ENCODE assay signal across 21 cellular contexts in the genomic region with DNA sequence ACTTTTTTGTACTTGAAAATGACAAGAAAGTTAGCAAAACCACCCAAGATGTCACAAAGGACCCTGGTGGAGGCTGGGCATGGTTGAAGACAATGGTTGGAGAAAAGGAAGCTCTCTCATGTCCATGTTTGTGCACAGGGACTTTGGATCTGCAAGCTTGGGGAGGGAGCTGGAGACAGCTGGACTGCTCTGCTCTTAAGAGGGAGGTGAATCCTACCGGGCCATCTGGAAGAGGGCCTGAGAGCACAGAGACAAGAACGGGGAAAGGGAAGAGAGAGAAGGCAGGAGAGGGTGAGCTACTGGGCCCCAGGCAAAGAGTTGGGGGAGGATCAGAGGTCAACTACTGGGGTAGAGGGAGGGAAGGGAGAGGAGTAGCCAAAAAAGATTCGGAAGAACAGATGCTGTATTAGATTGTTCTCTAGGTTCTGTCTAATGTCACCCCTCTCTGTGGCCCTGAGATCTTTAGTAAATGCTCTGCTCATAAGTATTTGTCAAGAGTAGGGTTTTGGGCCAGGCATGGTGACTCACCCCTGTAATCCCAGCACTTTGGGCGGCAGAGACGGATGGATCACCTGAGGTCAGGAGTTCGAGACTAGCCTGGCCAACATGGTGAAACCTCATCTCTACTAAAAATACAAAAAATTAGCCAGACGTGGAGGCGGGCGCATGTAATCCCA. TPM values are rescaled to one million over a fixed set of nuclear protein-coding genes. Genes with fewer than 3 reads are reported as not detected.
DNase-seq lines count a peak whose midpoint lies in the region; ATAC-seq and TF ChIP-seq lines count a peak whose summit lies in the region.
"Had no signal": no experiment of that assay in that cellular context is flagged by ENCODE, and none has a peak within 500 bp of the region (broad histone marks: within the 10 kb centered on the region; RNA-seq: fewer than 3 reads in every experiment).

No MANE protein-coding gene starts in this region.

- intact Hi-C loops in MCF 10A (cut with micrococcal nuclease), result no loop called here
- intact Hi-C loops in breast epithelium (cut with DNase I; ENCODE audit: low total_unique reads), result no loop called here

- H3K4me3 Mint-ChIP-seq in MCF 10A (ENCODE audit: unreplicated experiment) (no peak overlapping the region), memory B cell (no peak overlapping the region)
- H3K4me3 Mint-ChIP-seq: activated CD4-positive, alpha-beta T cell treated with anti-CD3 and anti-CD28 coated beads for 36 hours; CD4-positive, CD25-positive, alpha-beta regulatory T cell had no signal

- no peaks in the 10 kb centered on the region for H3K79me2 ChIP-seq in OCI-LY1 (ENCODE audit: insufficient read depth, low read length)

- no peak overlapping the region for H3K4me2 ChIP-seq in OCI-LY1 (ENCODE audit: low read length)
- H3K4me2 ChIP-seq: SK-N-SH had no signal

- POLR2A ChIA-PET in MCF 10A (lab: Yijun Ruan, JAX), result no interaction called here

- H3K4me1 ChIP-seq in breast epithelium (no peaks in the 10 kb centered on the region), OCI-LY1 (ENCODE audit: insufficient read depth, low read length, severe bottlenecking) (peaks cover 44% of the 10 kb centered on the region)

- H3K9me3 Mint-ChIP-seq in MCF 10A (ENCODE audit: unreplicated experiment) (no peaks in the 10 kb centered on the region), memory B cell (peaks cover 1% of the 10 kb centered on the region)
- H3K9me3 Mint-ChIP-seq: CD4-positive, CD25-positive, alpha-beta regulatory T cell; naive thymus-derived CD8-positive, alpha-beta T cell had no signal

- CTCF ChIA-PET in MCF 10A (lab: Yijun Ruan, JAX), result interaction anchor here (0.7 kb wide), 1 partner anchor 71 kb away, joined by 4 read pairs; no protein-coding TSS in a partner anchor

- no peaks in the 10 kb centered on the region for H4K20me1 ChIP-seq in OCI-LY1 (ENCODE audit: insufficient read depth, low read length)

- H3K27ac ChIP-seq in breast epithelium (no peak overlapping the region), OCI-LY1 (ENCODE audit: low read depth, low read length, poor library complexity, severe bottlenecking) (peak overlapping the region; percentile 61)
- H3K27ac ChIP-seq: cardiac muscle cell had no signal

- ATAC-seq in memory B cell (ENCODE audit: low read depth) (no peak), HG03025 (IDR thresholded peaks at IDR 0.05; ENCODE audit: low FRiP score, unreplicated experiment) (no peak)
- ATAC-seq: activated CD4-positive, alpha-beta T cell treated with anti-CD3 and anti-CD28 coated beads for 36 hours; naive thymus-derived CD8-positive, alpha-beta T cell had no signal

- no TSS peak for BruUV-seq in MCF 10A (replicated peaks; lab: Mats Ljungman, UMichigan)

- no peak overlapping the region for H3K4me3 ChIP-seq in breast epithelium
- H3K4me3 ChIP-seq in OCI-LY1 (ENCODE audit: low read depth, low read length, poor library complexity, severe bottlenecking), result no peak overlapping the region
- H3K4me3 ChIP-seq: adrenal gland, cardiac muscle cell, dorsolateral prefrontal cortex, esophagus squamous epithelium, heart right ventricle had no signal

- H3K36me3 Mint-ChIP-seq in MCF 10A (ENCODE audit: insufficient read depth, unreplicated experiment) (no peaks in the 10 kb centered on the region), memory B cell (no peaks in the 10 kb centered on the region)
- H3K36me3 Mint-ChIP-seq: CD4-positive, CD25-positive, alpha-beta regulatory T cell; naive thymus-derived CD8-positive, alpha-beta T cell had no signal

- no peak overlapping the region for H3K9ac ChIP-seq in OCI-LY1 (ENCODE audit: low read length)
- H3K9ac ChIP-seq: SK-N-SH had no signal

- no peaks in the 10 kb centered on the region for H3K27me3 ChIP-seq in breast epithelium
- H3K27me3 ChIP-seq in OCI-LY1 (ENCODE audit: insufficient read depth, low read length), result no peaks in the 10 kb centered on the region
- H3K27me3 ChIP-seq: adrenal gland, cardiac muscle cell, dorsolateral prefrontal cortex had no signal

- H3K4me1 Mint-ChIP-seq in MCF 10A (ENCODE audit: insufficient read depth, unreplicated experiment) (peaks cover 17% of the 10 kb centered on the region), memory B cell (peaks cover 34% of the 10 kb centered on the region)

- H3K27me3 Mint-ChIP-seq in MCF 10A (ENCODE audit: insufficient read depth, unreplicated experiment) (no peaks in the 10 kb centered on the region), memory B cell (no peaks in the 10 kb centered on the region)

- H3K36me3 ChIP-seq in breast epithelium (no peaks in the 10 kb centered on the region), OCI-LY1 (ENCODE audit: insufficient read depth, low read length) (no peaks in the 10 kb centered on the region)
- H3K36me3 ChIP-seq: adrenal gland, cardiac muscle cell, esophagus squamous epithelium, heart right ventricle had no signal

- no peaks in the 10 kb centered on the region for H3K9me3 ChIP-seq in breast epithelium
- no peaks in the 10 kb centered on the region for H3K9me3 ChIP-seq in OCI-LY1 (ENCODE audit: low read length)
- H3K9me3 ChIP-seq: adrenal gland, esophagus squamous epithelium, heart right ventricle, SK-N-SH had no signal

- H3F3A ChIP-seq in OCI-LY1 (ENCODE audit: insufficient read depth, low read length), result no peaks in the 10 kb centered on the region

- no peak overlapping the region for H3K27ac Mint-ChIP-seq in MCF 10A (ENCODE audit: low read depth, unreplicated experiment)
- peak overlapping the region; percentile 5 for H3K27ac Mint-ChIP-seq in memory B cell
- H3K27ac Mint-ChIP-seq: activated CD4-positive, alpha-beta T cell treated with anti-CD3 and anti-CD28 coated beads for 36 hours; CD4-positive, CD25-positive, alpha-beta regulatory T cell had no signal

- no peak for TF ChIP-seq POLR2A in breast epithelium (IDR thresholded peaks at IDR 0.05)

- peak; percentile 9 for DNase-seq in MCF 10A (ENCODE audit: unreplicated experiment)
- no peak for DNase-seq in breast epithelium (ENCODE audit: low spot score in 2 of 2)
- DNase-seq in memory B cell (ENCODE audit: low spot score in 2 of 2), result no peak
- no peak for DNase-seq in activated effector memory CD4-positive, alpha-beta T cell treated with Interleukin-2 at 50 U/mL for 16 hours
- no peak for DNase-seq in LoVo (ENCODE audit: low spot score)
- DNase-seq in stimulated activated CD4-positive, alpha-beta T cell treated with anti-CD3 and anti-CD28 coated beads, Interleukin-2, amount 100 ng/mL, for 48 hours, result no peak
- DNase-seq: activated CD4-positive, alpha-beta T cell treated with anti-CD3 and anti-CD28 coated beads for 36 hours; activated effector memory CD4-positive, alpha-beta T cell treated with anti-CD3 and anti-CD28 coated beads, Interleukin-2, amount 50 U/mL, for 16 hours; CD4-positive, CD25-positive, alpha-beta regulatory T cell; DMS53; dorsolateral prefrontal cortex; esophagus squamous epithelium; naive thymus-derived CD8-positive, alpha-beta T cell; NCI-H1105; NCI-H2107; SK-N-SH had no signal

- TF ChIP-seq CTCF in MCF 10A (IDR thresholded peaks at IDR 0.05; ENCODE audit: unreplicated experiment) (no peak), breast epithelium (IDR thresholded peaks at IDR 0.05) (no peak), OCI-LY1 (IDR thresholded peaks at IDR 0.05; ENCODE audit: low read length) (no peak)

- H2AFZ ChIP-seq in OCI-LY1 (ENCODE audit: low read length), result no peak overlapping the region

- H3K9me2 ChIP-seq in OCI-LY1 (ENCODE audit: low read depth, low read length), result no peaks in the 10 kb centered on the region
- H3K9me2 ChIP-seq: SK-N-SH had no signal

RNA-seq across cellular contexts. Expression of gene HMOX1, which starts 25.0 kb away (rescaled TPM):
- total RNA-seq in MCF 10A (2022), result 1.9 and 2.5 TPM in 2 replicates
- total RNA-seq in breast epithelium, result 10 to 100 TPM; 11.5 to 38.6 (median 21.3) TPM
- total RNA-seq: CD4-positive, CD25-positive, alpha-beta regulatory T cell had no signal

RNA-seq across cellular contexts. Expression of gene MCM5, which starts 44.1 kb away (rescaled TPM):
- total RNA-seq in MCF 10A (2022) (26.2 and 35.0 TPM in 2 replicates), breast epithelium (10 to 100 TPM; 16.4 to 23.3 (median 16.8) TPM)

RNA-seq across cellular contexts. Expression of gene TOM1, which starts 56.2 kb away (rescaled TPM):
- total RNA-seq in MCF 10A (2022), result 28.2 and 41.9 TPM in 2 replicates
- 100 to 1,000 TPM in 2 of 3 donors, 10 to 100 TPM in 1; 85.6 to 106 (median 105) TPM for total RNA-seq in breast epithelium
